In genomic region chr6:48184644-48185043, GRCh38 we compare ENCODE assay signal across 15 cellular contexts.
"Had no signal": no experiment of that assay in that cellular context is flagged by ENCODE, and none has a peak within 500 bp of the region (broad histone marks: within the 10 kb centered on the region; RNA-seq: fewer than 3 reads in every experiment).

No MANE protein-coding gene starts in this region.

- H3K27ac Mint-ChIP-seq: activated naive CD8-positive, alpha-beta T cell treated with anti-CD3 and anti-CD28 coated beads, Interleukin-2, amount 10 ng/mL, durations not matched to agents 7 days and 5 days; dendritic cell treated with granulocyte-macrophage colony-stimulating factor and Interleukin-4, amounts not matched to agents 40 ng/mL and 50 ng/mL, for 4 days; endodermal cell; naive thymus-derived CD8-positive, alpha-beta T cell; stimulated activated memory B cell treated with anti-CD40 and anti-IgM and Interleukin-4, amounts not matched to agents 10 μg/mL and 1 μg/mL and 100 μg/mL, for 72 hours had no signal

- H3K27ac ChIP-seq: left ventricle myocardium inferior, parathyroid adenoma had no signal

- H3K4me1 ChIP-seq: left ventricle myocardium inferior, parathyroid adenoma had no signal

- H3K9ac ChIP-seq: parathyroid adenoma had no signal

- ATAC-seq: activated CD4-positive, CD25-positive, alpha-beta regulatory T cell treated with anti-CD3 and anti-CD28 coated beads, Interleukin-2, amount 50 U/mL, for 24 hours; mucosa of descending colon; naive thymus-derived CD8-positive, alpha-beta T cell; stimulated activated memory B cell treated with anti-CD40 and anti-IgM and Interleukin-4, amounts not matched to agents 10 μg/mL and 1 μg/mL and 100 μg/mL, for 72 hours had no signal

- H3K36me3 ChIP-seq: left ventricle myocardium inferior had no signal

- H3K79me2 ChIP-seq: parathyroid adenoma had no signal

- H3K4me3 ChIP-seq: left ventricle myocardium inferior, mucosa of descending colon had no signal

- DNase-seq: activated CD4-positive, alpha-beta T cell treated with anti-CD3 and anti-CD28 coated beads, Interleukin-2, amount 50 U/mL, for 1 hour; activated CD8-positive, alpha-beta memory T cell treated with anti-CD3 and anti-CD28 coated beads for 24 hours; activated naive CD4-positive, alpha-beta T cell; activated naive CD8-positive, alpha-beta T cell treated with anti-CD3 and anti-CD28 coated beads, Interleukin-2, amount 10 ng/mL, durations not matched to agents 7 days and 5 days; cerebellar nuclear complex; endodermal cell; foreskin melanocyte; left ventricle myocardium inferior; mucosa of descending colon; naive thymus-derived CD8-positive, alpha-beta T cell; T-helper 9 cell had no signal

- H3K4me1 Mint-ChIP-seq: activated naive CD8-positive, alpha-beta T cell treated with anti-CD3 and anti-CD28 coated beads, Interleukin-2, amount 10 ng/mL, durations not matched to agents 7 days and 5 days; naive thymus-derived CD8-positive, alpha-beta T cell; stimulated activated memory B cell treated with anti-CD40 and anti-IgM and Interleukin-4, amounts not matched to agents 10 μg/mL and 1 μg/mL and 100 μg/mL, for 72 hours had no signal

- H2AFZ ChIP-seq: parathyroid adenoma had no signal

- H3K9me3 ChIP-seq: left ventricle myocardium inferior, mucosa of descending colon had no signal

- H3K27me3 Mint-ChIP-seq: activated naive CD8-positive, alpha-beta T cell treated with anti-CD3 and anti-CD28 coated beads, Interleukin-2, amount 10 ng/mL, durations not matched to agents 7 days and 5 days; dendritic cell treated with granulocyte-macrophage colony-stimulating factor and Interleukin-4, amounts not matched to agents 40 ng/mL and 50 ng/mL, for 4 days; stimulated activated memory B cell treated with anti-CD40 and anti-IgM and Interleukin-4, amounts not matched to agents 10 μg/mL and 1 μg/mL and 100 μg/mL, for 72 hours had no signal

- H3K9me3 Mint-ChIP-seq: activated naive CD8-positive, alpha-beta T cell treated with anti-CD3 and anti-CD28 coated beads, Interleukin-2, amount 10 ng/mL, durations not matched to agents 7 days and 5 days; dendritic cell treated with granulocyte-macrophage colony-stimulating factor and Interleukin-4, amounts not matched to agents 40 ng/mL and 50 ng/mL, for 4 days; endodermal cell had no signal

- H3K4me3 Mint-ChIP-seq: activated naive CD8-positive, alpha-beta T cell treated with anti-CD3 and anti-CD28 coated beads, Interleukin-2, amount 10 ng/mL, durations not matched to agents 7 days and 5 days; dendritic cell treated with granulocyte-macrophage colony-stimulating factor and Interleukin-4, amounts not matched to agents 40 ng/mL and 50 ng/mL, for 4 days; endodermal cell; naive thymus-derived CD8-positive, alpha-beta T cell; stimulated activated memory B cell treated with anti-CD40 and anti-IgM and Interleukin-4, amounts not matched to agents 10 μg/mL and 1 μg/mL and 100 μg/mL, for 72 hours had no signal

- H3K36me3 Mint-ChIP-seq: activated naive CD8-positive, alpha-beta T cell treated with anti-CD3 and anti-CD28 coated beads, Interleukin-2, amount 10 ng/mL, durations not matched to agents 7 days and 5 days; naive thymus-derived CD8-positive, alpha-beta T cell; stimulated activated memory B cell treated with anti-CD40 and anti-IgM and Interleukin-4, amounts not matched to agents 10 μg/mL and 1 μg/mL and 100 μg/mL, for 72 hours had no signal
